In the genomic region with DNA sequence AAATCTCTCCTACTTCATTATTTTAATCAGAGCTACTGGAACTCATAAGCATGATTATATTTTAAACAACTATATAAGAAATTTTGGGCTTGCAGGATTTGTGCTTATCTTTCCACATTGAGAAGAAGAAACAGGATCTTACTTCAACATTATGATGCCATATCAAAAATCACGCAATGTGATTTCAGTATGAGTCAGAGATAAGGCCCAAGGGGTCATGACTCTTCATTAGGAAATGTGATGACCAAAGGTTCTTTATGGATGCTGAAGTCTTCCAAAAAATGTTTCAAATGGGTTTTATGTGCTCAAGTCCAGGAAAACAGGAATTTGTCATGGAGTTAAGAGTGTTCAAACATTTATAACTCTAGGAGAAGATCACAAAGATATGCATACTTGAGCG, we compare ENCODE assay signal across 20 cellular contexts. TPM values are rescaled to one million over a fixed set of nuclear protein-coding genes. Genes with fewer than 3 reads are reported as not detected.
A peak's percentile ranks its signal among the peaks of the same experiment; 100 is the strongest.
DNase-seq lines count a peak whose midpoint lies in the region; ATAC-seq and TF ChIP-seq lines count a peak whose summit lies in the region.
"Had no signal": no experiment of that assay in that cellular context is flagged by ENCODE, and none has a peak within 500 bp of the region (broad histone marks: within the 10 kb centered on the region; RNA-seq: fewer than 3 reads in every experiment).

No MANE protein-coding gene starts in this region.

- H3K79me2 ChIP-seq in ACC112 (ENCODE audit: control insufficient read depth, insufficient read depth, low read length, unreplicated experiment) (no peaks in the 10 kb centered on the region), SK-N-SH (ENCODE audit: insufficient read depth) (no peaks in the 10 kb centered on the region)

- no peak for ATAC-seq in foreskin keratinocyte
- ATAC-seq in heart left ventricle = no peak
- ATAC-seq in GM18870 (IDR thresholded peaks at IDR 0.05; ENCODE audit: unreplicated experiment) = no peak
- ATAC-seq: activated naive CD8-positive, alpha-beta T cell treated with anti-CD3 and anti-CD28 coated beads, Interleukin-2, amount 50 U/mL, for 24 hours; Panc1 had no signal

- no peak for TF ChIP-seq EP300 in SK-N-SH (IDR thresholded peaks at IDR 0.05; ENCODE audit: borderline replicate concordance in 1 of 2, low read depth in 1 of 2, low read length in 1 of 2)

- no peaks in the 10 kb centered on the region for H4K20me1 ChIP-seq in SK-N-SH (ENCODE audit: insufficient read depth)

- H3K4me3 ChIP-seq in ACC112 (ENCODE audit: low read depth, low read length) = no peak overlapping the region
- H3K4me3 ChIP-seq in SK-N-SH (ENCODE audit: low read depth in 2 of 2, low read length in 1 of 2) = no peak overlapping the region
- H3K4me3 ChIP-seq in heart left ventricle = no peak overlapping the region
- H3K4me3 ChIP-seq: breast epithelium, left ventricle myocardium inferior, uterus had no signal

- CTCF ChIA-PET in SK-N-SH (lab: Yijun Ruan, JAX) = interaction anchor here (1.4 kb wide), 1 partner anchor 71 kb away, joined by 3 read pairs; no protein-coding TSS in a partner anchor

- no peak overlapping the region for H3K4me2 ChIP-seq in SK-N-SH

- TF ChIP-seq CTCF in SK-N-SH (IDR thresholded peaks at IDR 0.05) (no peak), foreskin keratinocyte (conservative IDR thresholded peaks at IDR 0.05) (no peak), heart left ventricle (IDR thresholded peaks at IDR 0.05) (no peak)

- 27% methylated on average over 2 of the region's 2 CpGs for WGBS in SK-N-SH (ENCODE audit: low lambda C conversion rate)
- WGBS in heart left ventricle, 4 donors = 71 to 81% (median 75%) methylated on average over 2 of the region's 2 CpGs

- POLR2A ChIA-PET in SK-N-SH (lab: Yijun Ruan, JAX) = no interaction called here

- H3K4me1 ChIP-seq in ACC112 (ENCODE audit: control insufficient read depth, insufficient read depth, low read length, unreplicated experiment) (peaks cover 53% of the 10 kb centered on the region), SK-N-SH (ENCODE audit: control insufficient read depth in 1 of 2, insufficient read depth in 2 of 2, low read depth in 1 of 2, low read length in 1 of 2) (no peaks in the 10 kb centered on the region; a peak in 3 of 4 replicates), foreskin keratinocyte (peaks cover 55% of the 10 kb centered on the region), heart left ventricle (peaks cover 0 to 10% (median 0%) of the 10 kb centered on the region in 12 donors)
- H3K4me1 ChIP-seq: breast epithelium, uterus had no signal

- H3F3A ChIP-seq in SK-N-SH (replicated peaks; ENCODE audit: insufficient read depth) = no peaks in the 10 kb centered on the region

- no peaks in the 10 kb centered on the region for H3K9me2 ChIP-seq in SK-N-SH

- H3K27me3 ChIP-seq in ACC112 (ENCODE audit: insufficient read depth, low read length) (no peaks in the 10 kb centered on the region), SK-N-SH (ENCODE audit: insufficient read depth) (no peaks in the 10 kb centered on the region), foreskin keratinocyte (no peaks in the 10 kb centered on the region), heart left ventricle (no peaks in the 10 kb centered on the region)
- H3K27me3 ChIP-seq: breast epithelium, uterus had no signal

- H2AFZ ChIP-seq in ACC112 (ENCODE audit: low read length, unreplicated experiment) (no peak overlapping the region), SK-N-SH (ENCODE audit: low read depth) (no peak overlapping the region)

- H3K9me3 ChIP-seq in SK-N-SH = no peaks in the 10 kb centered on the region
- H3K9me3 ChIP-seq in heart left ventricle = no peaks in the 10 kb centered on the region
- H3K9me3 ChIP-seq: breast epithelium, left ventricle myocardium inferior, uterus had no signal

- intact Hi-C loops in heart left ventricle (cut with DNase I) = no loop called here

- H3K27ac ChIP-seq in ACC112 (ENCODE audit: low read depth, low read length) = peak overlapping the region; percentile 16; the same call in 1 of the 2 replicates
- H3K27ac ChIP-seq in SK-N-SH (ENCODE audit: low read depth in 2 of 2, low read length in 1 of 2) = no peak overlapping the region
- H3K27ac ChIP-seq in foreskin keratinocyte = peak overlapping the region; percentile 98
- H3K27ac ChIP-seq in heart left ventricle = no peak overlapping the region
- H3K27ac ChIP-seq: breast epithelium, left ventricle myocardium inferior, uterus had no signal

- no peak for TF ChIP-seq POLR2A in heart left ventricle (IDR thresholded peaks at IDR 0.05)

- TF ChIP-seq RAD21 in SK-N-SH (IDR thresholded peaks at IDR 0.05; ENCODE audit: low read length) = no peak

- H3K36me3 ChIP-seq in ACC112 (ENCODE audit: insufficient read depth, low read length) (no peaks in the 10 kb centered on the region), SK-N-SH (replicated peaks in 1 of 2; ENCODE audit: control insufficient read depth in 1 of 2, insufficient read depth in 2 of 2, low read length in 1 of 2) (no peaks in the 10 kb centered on the region), heart left ventricle (no peaks in the 10 kb centered on the region)
- H3K36me3 ChIP-seq: breast epithelium, left ventricle myocardium inferior, uterus had no signal

- no peak overlapping the region for H3K9ac ChIP-seq in SK-N-SH

- DNase-seq in HS-27A (ENCODE audit: low read depth) (peak; percentile 58), SK-N-SH (no peak), foreskin keratinocyte (peak; percentile 61 to 71), mesenteric fat pad (ENCODE audit: low spot score) (no peak), heart left ventricle (no peak), DMS79 treated with DMSO at 0.1 percent for 48 hours (lab: John Stamatoyannopoulos, UW) (no peak)
- DNase-seq: ACHN; activated naive CD8-positive, alpha-beta T cell treated with anti-CD3 and anti-CD28 coated beads, Interleukin-2, amount 50 U/mL, for 24 hours; C1 segment of cervical spinal cord; DMS 273 treated with DMSO at 0.1 percent for 48 hours; KG1; left ventricle myocardium inferior; NCI-H1417 treated with DMSO at 0.1 percent for 48 hours; NCI-H2171; NCI-H82; uterus had no signal

TF ChIP-seq in SK-N-SH, 30 proteins besides CTCF, POLR2A, EP300 and RAD21:
- TF ChIP-seq POLR2AphosphoS5 (IDR thresholded peaks at IDR 0.05; ENCODE audit: low read depth, low read length) (no peak), JUND (IDR thresholded peaks at IDR 0.05) (0 out of 2 replicates have a peak, but pooled peaks have one; percentile 7)

RNA-seq across cellular contexts. Expression of a gene that starts 7.8 kb away (rescaled TPM):
- polyA plus RNA-seq in SK-N-SH (2012; rRNA removed) (5.9 and 9.8 TPM in 2 replicates), foreskin keratinocyte (96.4 and 169 TPM in 2 replicates), heart left ventricle (under 1 TPM in 1 of 2 donors, not detected in 1; 0.10 TPM)
- polyA plus RNA-seq in SK-N-SH (2012; cell fraction: cytosol; rRNA removed) = 9.3 and 11.5 TPM in 2 replicates
- polyA plus RNA-seq in SK-N-SH (2012; cell fraction: nucleus; rRNA removed) = 4.3 and 8.1 TPM in 2 replicates
- total RNA-seq in foreskin keratinocyte (129 and 205 TPM in 2 replicates), mesenteric fat pad (6.6 TPM), heart left ventricle (1 to 10 TPM in 1 of 9 donors, under 1 TPM in 3, not detected in 5; 0.27 to 1.2 (median 0.58) TPM)
- total RNA-seq: left ventricle myocardium inferior had no signal

RNA-seq across cellular contexts. Expression of a gene that starts 28.1 kb away (rescaled TPM):
- polyA plus RNA-seq in SK-N-SH (2012; rRNA removed) (0.10 and 0.15 TPM in 2 replicates), foreskin keratinocyte (0.73 TPM in 1 of 2 replicates, not detected in the other), heart left ventricle (not detected)
- 0.18 and 0.20 TPM in 2 replicates for polyA plus RNA-seq in SK-N-SH (2012; cell fraction: cytosol; rRNA removed)
- polyA plus RNA-seq in SK-N-SH (2012; cell fraction: nucleus; rRNA removed) = 0.14 and 0.26 TPM in 2 replicates
- total RNA-seq in foreskin keratinocyte (0.07 and 2.3 TPM in 2 replicates), mesenteric fat pad (not detected), heart left ventricle (under 1 TPM in 1 of 9 donors, not detected in 8; 0.20 TPM)
- total RNA-seq: left ventricle myocardium inferior, uterus had no signal

Comparison
In these comparisons a context has a peak if more than half of its experiments do, and no peak if none do; other contexts are left out.
1. H3K27ac ChIP-seq: peak in ACC112 (single experiment) and foreskin keratinocyte (single experiment); none in SK-N-SH (0 of 2) and heart left ventricle (0 of 12).
2. DNase-seq: peak in HS-27A (single experiment) and foreskin keratinocyte (2 of 2); none in SK-N-SH (single experiment), mesenteric fat pad (single experiment), heart left ventricle (0 of 5) and DMS79 treated with DMSO at 0.1 percent for 48 hours (single experiment).
3. RNA of a gene that starts 7.8 kb away (total RNA-seq): 129 to 205 TPM in foreskin keratinocyte; 6.6 TPM in mesenteric fat pad (single experiment) and 0.27 to 1.2 TPM in heart left ventricle; every median in the first group is over 10 times any median in the second.